In genomic region chr16:89362187-89362865, GRCh38 we compare ENCODE assay signal across 8 cellular contexts.
DNase-seq lines count a peak whose midpoint lies in the region; ATAC-seq and TF ChIP-seq lines count a peak whose summit lies in the region.
"Not testable (repeated sequence)": the region's sequence is repeated elsewhere in the genome, so short reads cannot be mapped to it uniquely, and the experiment has no call there.

No MANE protein-coding gene starts in this region.

- H3K4me3 Mint-ChIP-seq in activated naive CD8-positive, alpha-beta T cell treated with anti-CD3 and anti-CD28 coated beads, Interleukin-2, amount 50 U/mL, for 24 hours: peak overlapping the region; percentile 29

- H3K27ac Mint-ChIP-seq in activated naive CD8-positive, alpha-beta T cell treated with anti-CD3 and anti-CD28 coated beads, Interleukin-2, amount 50 U/mL, for 24 hours: peak overlapping the region; percentile 92

- WGBS in right cardiac atrium: 60% methylated on average over 11 of the region's 11 CpGs
- 35% methylated on average over 9 of the region's 11 CpGs for WGBS in prostate gland

- not testable (repeated sequence) for H3K9me3 ChIP-seq in right cardiac atrium (ENCODE audit: control insufficient read depth, low read length); prostate gland

- peak; percentile 54 for ATAC-seq in GM18909 (IDR thresholded peaks at IDR 0.05; ENCODE audit: poor library complexity, unreplicated experiment)
- ATAC-seq in HG03378 (IDR thresholded peaks at IDR 0.05; ENCODE audit: unreplicated experiment): peak; percentile 59
- ATAC-seq in activated naive CD8-positive, alpha-beta T cell treated with anti-CD3 and anti-CD28 coated beads, Interleukin-2, amount 50 U/mL, for 24 hours; right cardiac atrium: not testable (repeated sequence)

- not testable (repeated sequence) for H3K27me3 Mint-ChIP-seq in activated naive CD8-positive, alpha-beta T cell treated with anti-CD3 and anti-CD28 coated beads, Interleukin-2, amount 50 U/mL, for 24 hours

- peaks cover 96% of the 10 kb centered on the region for H3K4me1 Mint-ChIP-seq in activated naive CD8-positive, alpha-beta T cell treated with anti-CD3 and anti-CD28 coated beads, Interleukin-2, amount 50 U/mL, for 24 hours

- not testable (repeated sequence) for TF ChIP-seq POLR2A in prostate gland (IDR thresholded peaks at IDR 0.05)

- H3K36me3 ChIP-seq in prostate gland: not testable (repeated sequence)

- intact Hi-C loops in right cardiac atrium (cut with DNase I); prostate gland (cut with DNase I): not testable (repeated sequence)

- H3K9me3 Mint-ChIP-seq in activated naive CD8-positive, alpha-beta T cell treated with anti-CD3 and anti-CD28 coated beads, Interleukin-2, amount 50 U/mL, for 24 hours: not testable (repeated sequence)

- TF ChIP-seq CTCF in C4-2B (conservative IDR thresholded peaks at IDR 0.05); prostate gland (IDR thresholded peaks at IDR 0.05): not testable (repeated sequence)

- peak; percentile 32 for DNase-seq in HCEC 1CT
- DNase-seq in SKM-1 treated with dmso at 0.1 percent for 144 hours (lab: John Stamatoyannopoulos, UW; ENCODE audit: unreplicated experiment): peak; percentile 8
- DNase-seq in activated naive CD8-positive, alpha-beta T cell treated with anti-CD3 and anti-CD28 coated beads, Interleukin-2, amount 50 U/mL, for 24 hours; right cardiac atrium: not testable (repeated sequence)
- peak; percentile 50 for DNase-seq in prostate gland (ENCODE audit: low spot score)

- H3K27me3 ChIP-seq in right cardiac atrium (ENCODE audit: control insufficient read depth, insufficient read depth); prostate gland (replicated peaks; ENCODE audit: insufficient read depth): not testable (repeated sequence)

- H3K4me1 ChIP-seq in right cardiac atrium (ENCODE audit: control insufficient read depth, insufficient read depth, low read length) (peaks cover 40% of the 10 kb centered on the region), prostate gland (replicated peaks) (peaks cover 35% of the 10 kb centered on the region)

- H3K36me3 Mint-ChIP-seq in activated naive CD8-positive, alpha-beta T cell treated with anti-CD3 and anti-CD28 coated beads, Interleukin-2, amount 50 U/mL, for 24 hours (ENCODE audit: low read depth): peaks cover 25% of the 10 kb centered on the region

- H3K4me3 ChIP-seq in right cardiac atrium (ENCODE audit: low read length); prostate gland: not testable (repeated sequence)

- H3K27ac ChIP-seq in C4-2B (peak overlapping the region; percentile 89), right cardiac atrium (ENCODE audit: low read length) (peak overlapping the region; percentile 2), prostate gland (peak overlapping the region; percentile 30 to 43)

Comparison
In these comparisons a context has a peak if more than half of its experiments do, and no peak if none do; other contexts are left out.
1. H3K27ac ChIP-seq: peak in every context shown above with its lines; median percentile 89 in C4-2B; 36 in prostate gland; 2 in right cardiac atrium.